15 cellular contexts compared by ENCODE assay signal in the genomic region with DNA sequence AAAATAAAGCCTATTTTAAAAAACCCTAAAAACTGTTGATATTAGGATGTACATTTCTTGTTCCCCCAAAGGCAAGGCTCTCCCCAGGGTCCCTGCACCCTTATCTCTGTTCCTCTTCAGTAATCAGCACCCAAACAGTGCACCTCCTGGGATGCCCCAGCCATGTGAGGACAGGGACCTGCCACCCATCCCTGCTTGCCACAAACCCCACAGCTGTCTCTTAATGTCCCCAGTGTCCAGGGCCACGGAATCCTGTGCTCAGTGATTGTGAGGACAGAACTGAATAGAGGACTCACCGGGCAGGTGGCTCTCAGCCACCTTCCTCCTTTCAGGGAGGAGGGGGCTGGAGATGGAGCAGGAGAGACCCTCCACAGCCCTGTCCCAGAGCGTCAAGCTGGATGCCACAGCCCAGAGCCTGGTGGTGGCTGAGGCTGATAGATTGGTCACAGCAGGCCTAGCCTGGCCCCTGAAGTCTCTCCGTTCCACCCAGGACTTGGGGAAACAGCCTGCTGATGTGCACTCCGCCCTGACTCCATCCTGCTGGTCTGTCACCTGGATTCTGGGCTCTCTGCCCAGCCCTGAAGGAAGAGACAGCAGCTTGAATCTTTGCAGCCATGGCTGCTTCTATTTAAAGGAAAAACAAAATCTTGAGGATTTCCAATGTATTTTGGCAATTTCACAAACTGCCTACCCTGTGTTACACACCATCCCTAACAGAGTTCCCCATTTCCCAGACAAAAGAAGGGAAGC. TPM values are rescaled to one million over a fixed set of nuclear protein-coding genes. Genes with fewer than 3 reads are reported as not detected.
DNase-seq lines count a peak whose midpoint lies in the region; ATAC-seq lines count a peak whose summit lies in the region.
"Had no signal": no experiment of that assay in that cellular context is flagged by ENCODE, and none has a peak within 500 bp of the region (broad histone marks: within the 10 kb centered on the region; RNA-seq: fewer than 3 reads in every experiment).

No MANE protein-coding gene starts in this region.

- H3K4me1 Mint-ChIP-seq in T-helper 17 cell = peaks cover 22% of the 10 kb centered on the region
- H3K4me1 Mint-ChIP-seq in naive thymus-derived CD4-positive, alpha-beta T cell = peaks cover 0 to 15% (median 6%) of the 10 kb centered on the region in 7 donors

- peaks cover 0 to 1% (median 0%) of the 10 kb centered on the region in 11 donors for H3K9me3 Mint-ChIP-seq in naive thymus-derived CD4-positive, alpha-beta T cell

- no peaks in the 10 kb centered on the region for H3K36me3 ChIP-seq in naive thymus-derived CD4-positive, alpha-beta T cell (ENCODE audit: control insufficient read depth in 2 of 3, insufficient read depth in 3 of 3, low read length in 3 of 3)

- H3K4me1 ChIP-seq in naive thymus-derived CD4-positive, alpha-beta T cell (ENCODE audit: control insufficient read depth in 2 of 2, insufficient read depth in 2 of 2, low read length in 2 of 2) = peaks cover 0 to 6% of the 10 kb centered on the region in 2 donors

- DNase-seq in NCI-H345 (lab: John Stamatoyannopoulos, UW) (peak; percentile 8), NCI-H345 treated with DMSO at 0.1 percent for 48 hours (lab: John Stamatoyannopoulos, UW; ENCODE audit: unreplicated experiment) (no peak), COR-L47 (lab: John Stamatoyannopoulos, UW) (peak; percentile 29), T-helper 17 cell (no peak), GF-D8 (lab: John Stamatoyannopoulos, UW) (no peak), middle frontal gyrus (ENCODE audit: extremely low spot score, low spot score) (no peak)
- DNase-seq in naive thymus-derived CD4-positive, alpha-beta T cell = peak in 1 of 9 donors; percentile 11
- DNase-seq: Kasumi-1; NCI-H187 treated with DMSO at 0.1 percent for 48 hours; NCI-H524 treated with DMSO at 0.1 percent for 48 hours; NK-92 treated with Interleukin-12 subunit alpha and Interleukin-12 subunit beta, amount 100 ng/mL, for 24 hours; PC-9 had no signal

- peak overlapping the region; percentile 85 for H3K27ac Mint-ChIP-seq in T-helper 17 cell
- H3K27ac Mint-ChIP-seq in naive thymus-derived CD4-positive, alpha-beta T cell = no peak overlapping the region

- POLR2A ChIA-PET in naive thymus-derived CD4-positive, alpha-beta T cell (lab: Charles Lee) = no interaction called here

- no peaks in the 10 kb centered on the region for H3K27me3 ChIP-seq in naive thymus-derived CD4-positive, alpha-beta T cell (ENCODE audit: control insufficient read depth in 2 of 2, insufficient read depth in 2 of 2, low read length in 2 of 2)

- no peak overlapping the region for H3K27ac ChIP-seq in naive thymus-derived CD4-positive, alpha-beta T cell (ENCODE audit: low read depth, low read length)
- H3K27ac ChIP-seq: PC-9, SK-N-MC had no signal

- H3K9me3 ChIP-seq in T-helper 17 cell (ENCODE audit: control insufficient read depth, low read length, poor library complexity, severe bottlenecking) = no peaks in the 10 kb centered on the region
- no peaks in the 10 kb centered on the region for H3K9me3 ChIP-seq in naive thymus-derived CD4-positive, alpha-beta T cell (ENCODE audit: control insufficient read depth in 2 of 3, low read length in 3 of 3)

- intact Hi-C loops in naive thymus-derived CD4-positive, alpha-beta T cell (cut with micrococcal nuclease) = no loop called here

- CTCF ChIA-PET in naive thymus-derived CD4-positive, alpha-beta T cell (lab: Charles Lee) = interaction anchor here (0.8 kb wide), 1 partner anchor 282 kb away, joined by 3 read pairs; no protein-coding TSS in a partner anchor

- no peak overlapping the region for H3K4me3 ChIP-seq in naive thymus-derived CD4-positive, alpha-beta T cell (ENCODE audit: low read length)
- H3K4me3 ChIP-seq: PC-9, SK-N-MC had no signal

- no peak for ATAC-seq in T-helper 17 cell
- peak; percentile 14 for ATAC-seq in naive thymus-derived CD4-positive, alpha-beta T cell
- ATAC-seq in GM19351 (IDR thresholded peaks at IDR 0.05; ENCODE audit: unreplicated experiment) = no peak

- no peak overlapping the region for H3K4me3 Mint-ChIP-seq in T-helper 17 cell
- H3K4me3 Mint-ChIP-seq in naive thymus-derived CD4-positive, alpha-beta T cell = no peak overlapping the region

- H3K36me3 Mint-ChIP-seq in T-helper 17 cell (ENCODE audit: low read depth) = peaks cover 6% of the 10 kb centered on the region
- no peaks in the 10 kb centered on the region for H3K36me3 Mint-ChIP-seq in naive thymus-derived CD4-positive, alpha-beta T cell
- H3K36me3 Mint-ChIP-seq: CD14-positive monocyte had no signal

- peaks cover 15% of the 10 kb centered on the region for H3K27me3 Mint-ChIP-seq in T-helper 17 cell
- H3K27me3 Mint-ChIP-seq in naive thymus-derived CD4-positive, alpha-beta T cell = peaks cover 0 to 40% (median 12%) of the 10 kb centered on the region in 5 donors

RNA-seq across cellular contexts. Expression of gene RNF187, which starts 23.1 kb away (rescaled TPM):
- total RNA-seq in T-helper 17 cell = 10 to 100 TPM; 65.6 to 77.8 TPM
- 100 to 1,000 TPM in 1 of 5 experiments, 10 to 100 TPM in 4; 64.4 to 133 (median 69.0) TPM for total RNA-seq in naive thymus-derived CD4-positive, alpha-beta T cell
- 10 to 100 TPM; 16.5 to 46.1 TPM for polyA plus RNA-seq in naive thymus-derived CD4-positive, alpha-beta T cell

Comparison
In these comparisons a context has a peak if more than half of its experiments do, and no peak if none do; other contexts are left out.
1. DNase-seq: peak in NCI-H345 (single experiment) and COR-L47 (single experiment); none in NCI-H345 treated with DMSO at 0.1 percent for 48 hours (single experiment), T-helper 17 cell (0 of 3), GF-D8 (single experiment) and middle frontal gyrus (single experiment).